In genomic region chr10:24307696-24308476, GRCh38 we compare ENCODE assay signal across 21 cellular contexts.
DNase-seq lines count a peak whose midpoint lies in the region; ATAC-seq and TF ChIP-seq lines count a peak whose summit lies in the region.
"Had no signal": no experiment of that assay in that cellular context is flagged by ENCODE, and none has a peak within 500 bp of the region (broad histone marks: within the 10 kb centered on the region; RNA-seq: fewer than 3 reads in every experiment).

No MANE protein-coding gene starts in this region.

- H3K9me3 ChIP-seq in SK-N-SH (no peaks in the 10 kb centered on the region), endodermal cell (ENCODE audit: control insufficient read depth, low read length) (no peaks in the 10 kb centered on the region), gastrocnemius medialis (no peaks in the 10 kb centered on the region), GM23248 (ENCODE audit: low read depth) (no peaks in the 10 kb centered on the region)

- TF ChIP-seq POLR2A in gastrocnemius medialis (IDR thresholded peaks at IDR 0.05), result no peak

- H3K4me2 ChIP-seq in SK-N-SH (no peak overlapping the region), GM23248 (ENCODE audit: unreplicated experiment) (no peak overlapping the region)

- POLR2A ChIA-PET in SK-N-SH (lab: Yijun Ruan, JAX), result no interaction called here

- H4K20me1 ChIP-seq in SK-N-SH (ENCODE audit: insufficient read depth), result no peaks in the 10 kb centered on the region
- no peaks in the 10 kb centered on the region for H4K20me1 ChIP-seq in GM23248 (ENCODE audit: insufficient read depth)

- CTCF ChIA-PET in SK-N-SH (lab: Yijun Ruan, JAX), result interaction anchor here (0.9 to 1.4 kb wide), 5 partner anchors 11 to 18 kb away, joined by 3 to 5 read pairs (median 3); no protein-coding TSS in a partner anchor

- 71% methylated on average over 11 of the region's 11 CpGs for WGBS in SK-N-SH (ENCODE audit: low lambda C conversion rate)
- whole genome bisulfite sequencing in endodermal cell (ENCODE audit: insufficient coverage in 1 of 2, insufficient read length in 1 of 2), 2 experiments, result 96 to 97% methylated on average over 4 to 11 of the region's 11 CpGs
- WGBS in GM23248 (ENCODE audit: low coverage in 1 of 2, low lambda C conversion rate in 2 of 2, missing lambda C conversion rate in 2 of 2), 2 experiments, result 65 to 67% methylated on average over 11 of the region's 11 CpGs

- no peak for TF ChIP-seq CTCF in SK-N-SH (IDR thresholded peaks at IDR 0.05)
- no peak for TF ChIP-seq CTCF in endodermal cell (conservative IDR thresholded peaks at IDR 0.05)
- no peak for TF ChIP-seq CTCF in gastrocnemius medialis (IDR thresholded peaks at IDR 0.05 in 4 of 5, conservative IDR thresholded peaks at IDR 0.05 in 1 of 5)
- no peak for TF ChIP-seq CTCF in CD14-positive monocyte (IDR thresholded peaks at IDR 0.05)

- H3K27ac Mint-ChIP-seq in endodermal cell (no peak overlapping the region), CD14-positive monocyte (no peak overlapping the region)
- H3K27ac Mint-ChIP-seq: activated naive CD4-positive, alpha-beta T cell treated with anti-CD3 and anti-CD28 coated beads, Interleukin-2, amount 10 ng/mL, durations not matched to agents 7 days and 5 days had no signal

- H3K9ac ChIP-seq in SK-N-SH, result no peak overlapping the region
- H3K9ac ChIP-seq in endodermal cell (ENCODE audit: extremely low read depth, low read length, poor library complexity, severe bottlenecking), result no peak overlapping the region
- H3K9ac ChIP-seq in GM23248, result no peak overlapping the region

- H3K27ac ChIP-seq in SK-N-SH (ENCODE audit: low read depth in 2 of 2, low read length in 1 of 2), result peak overlapping the region in 1 of 2 experiments; percentile 54; a peak in 1 of 4 replicates
- H3K27ac ChIP-seq in endodermal cell (ENCODE audit: low read depth, low read length), result peak overlapping the region; percentile 90
- peak overlapping the region; percentile 88 to 96 (median 95) for H3K27ac ChIP-seq in gastrocnemius medialis
- H3K27ac ChIP-seq in GM23248, result no peak overlapping the region

- TF ChIP-seq EP300 in SK-N-SH (IDR thresholded peaks at IDR 0.05; ENCODE audit: borderline replicate concordance in 1 of 2, low read depth in 1 of 2, low read length in 1 of 2), result no peak

- H3K9me2 ChIP-seq in SK-N-SH, result no peaks in the 10 kb centered on the region
- H3K9me2 ChIP-seq in GM23248 (ENCODE audit: insufficient read depth), result peaks cover 8% of the 10 kb centered on the region; the same call in 1 of the 2 replicates

- H3K27me3 ChIP-seq in SK-N-SH (ENCODE audit: insufficient read depth) (no peaks in the 10 kb centered on the region), endodermal cell (ENCODE audit: control insufficient read depth, insufficient read depth, low read length, poor library complexity, severe bottlenecking) (no peaks in the 10 kb centered on the region), gastrocnemius medialis (no peaks in the 10 kb centered on the region), GM23248 (replicated peaks; ENCODE audit: insufficient read depth) (0 out of 2 replicates have a peak, but pooled peaks cover 8% of the 10 kb centered on the region)

- TF ChIP-seq RAD21 in SK-N-SH (IDR thresholded peaks at IDR 0.05; ENCODE audit: low read length), result no peak

- intact Hi-C loops in gastrocnemius medialis (cut with DNase I; ENCODE audit: low total_unique reads) (loop anchor here (2.0 to 5.0 kb wide), 4 partner anchors 51 to 159 kb away; no protein-coding TSS in a partner anchor), CD14-positive monocyte (cut with micrococcal nuclease) (no loop called here)

- H3K79me2 ChIP-seq in SK-N-SH (ENCODE audit: insufficient read depth) (no peaks in the 10 kb centered on the region), GM23248 (ENCODE audit: insufficient read depth) (no peaks in the 10 kb centered on the region)

- DNase-seq in SK-N-SH (no peak), endodermal cell (no peak), iris pigment epithelial cell (ENCODE audit: low read depth) (peak; percentile 35), gastrocnemius medialis (no peak), CD14-positive monocyte (ENCODE audit: low spot score) (no peak), GM23248 (no peak)
- no peak for DNase-seq in activated CD4-positive, alpha-beta T cell treated with anti-CD3 and anti-CD28 coated beads for 48 hours
- no peak for DNase-seq in central memory CD4-positive, alpha-beta T cell
- DNase-seq: ACHN; activated naive CD4-positive, alpha-beta T cell treated with anti-CD3 and anti-CD28 coated beads, Interleukin-2, amount 10 ng/mL, durations not matched to agents 7 days and 5 days; activated T-cell treated with anti-CD3 and anti-CD28 coated beads, Interleukin-2, amount 50 U/mL, for 48 hours; aorta; foreskin fibroblast; KG1; NCI-H187 treated with DMSO at 0.1 percent for 48 hours; NCI-H446 treated with DMSO at 0.1 percent for 48 hours; stimulated activated CD8-positive, alpha-beta memory T cell treated with anti-CD3 and anti-CD28 coated beads, Interleukin-4, amount 100 ng/mL, for 48 hours; T1000 had no signal

- H3F3A ChIP-seq in SK-N-SH (replicated peaks; ENCODE audit: insufficient read depth) (no peaks in the 10 kb centered on the region), GM23248 (ENCODE audit: insufficient read depth) (no peaks in the 10 kb centered on the region)

- H3K4me1 ChIP-seq in SK-N-SH (ENCODE audit: control insufficient read depth in 1 of 2, insufficient read depth in 2 of 2, low read depth in 1 of 2, low read length in 1 of 2) (peaks cover 4 to 11% of the 10 kb centered on the region in 2 experiments; a peak in 2 of 4 replicates), endodermal cell (ENCODE audit: control insufficient read depth, insufficient read depth, low read length) (no peaks in the 10 kb centered on the region), gastrocnemius medialis (peaks cover 74 to 77% of the 10 kb centered on the region in 2 donors), GM23248 (ENCODE audit: insufficient read depth) (no peaks in the 10 kb centered on the region)

- H3K4me3 ChIP-seq in SK-N-SH (ENCODE audit: low read depth in 2 of 2, low read length in 1 of 2) (no peak overlapping the region), endodermal cell (ENCODE audit: low read length) (no peak overlapping the region), gastrocnemius medialis (no peak overlapping the region), GM23248 (no peak overlapping the region)

- in situ Hi-C loops in gastrocnemius medialis (cut with MboI; ENCODE audit: low sequenced_read_pairs in 4 of 4) (no loop called here), GM23248 (cut with MboI) (no loop called here)

- H3K4me1 Mint-ChIP-seq in endodermal cell (peaks cover 11% of the 10 kb centered on the region), CD14-positive monocyte (no peaks in the 10 kb centered on the region)
- H3K4me1 Mint-ChIP-seq: activated naive CD4-positive, alpha-beta T cell treated with anti-CD3 and anti-CD28 coated beads, Interleukin-2, amount 10 ng/mL, durations not matched to agents 7 days and 5 days had no signal

- H3K4me3 Mint-ChIP-seq in endodermal cell (no peak overlapping the region), CD14-positive monocyte (no peak overlapping the region)
- H3K4me3 Mint-ChIP-seq: activated naive CD4-positive, alpha-beta T cell treated with anti-CD3 and anti-CD28 coated beads, Interleukin-2, amount 10 ng/mL, durations not matched to agents 7 days and 5 days had no signal

- no peaks in the 10 kb centered on the region for H3K27me3 Mint-ChIP-seq in endodermal cell (ENCODE audit: insufficient read depth)
- H3K27me3 Mint-ChIP-seq in CD14-positive monocyte (ENCODE audit: low read depth in 3 of 3), result peaks cover 0 to 2% (median 2%) of the 10 kb centered on the region in 3 donors
- H3K27me3 Mint-ChIP-seq: activated naive CD4-positive, alpha-beta T cell treated with anti-CD3 and anti-CD28 coated beads, Interleukin-2, amount 10 ng/mL, durations not matched to agents 7 days and 5 days had no signal

- H3K9me3 Mint-ChIP-seq in endodermal cell (no peaks in the 10 kb centered on the region), CD14-positive monocyte (peaks cover 0 to 19% (median 5%) of the 10 kb centered on the region in 7 donors)
- H3K9me3 Mint-ChIP-seq: activated naive CD4-positive, alpha-beta T cell treated with anti-CD3 and anti-CD28 coated beads, Interleukin-2, amount 10 ng/mL, durations not matched to agents 7 days and 5 days had no signal

- H3K36me3 Mint-ChIP-seq in endodermal cell (ENCODE audit: low read depth), result peaks cover 5% of the 10 kb centered on the region
- H3K36me3 Mint-ChIP-seq in CD14-positive monocyte, result no peaks in the 10 kb centered on the region
- H3K36me3 Mint-ChIP-seq: activated naive CD4-positive, alpha-beta T cell treated with anti-CD3 and anti-CD28 coated beads, Interleukin-2, amount 10 ng/mL, durations not matched to agents 7 days and 5 days had no signal

- H3K36me3 ChIP-seq in SK-N-SH (replicated peaks in 1 of 2; ENCODE audit: control insufficient read depth in 1 of 2, insufficient read depth in 2 of 2, low read length in 1 of 2), result no peaks in the 10 kb centered on the region
- H3K36me3 ChIP-seq in endodermal cell (ENCODE audit: control insufficient read depth, insufficient read depth, low read length), result no peaks in the 10 kb centered on the region
- H3K36me3 ChIP-seq in gastrocnemius medialis, result no peaks in the 10 kb centered on the region
- no peaks in the 10 kb centered on the region for H3K36me3 ChIP-seq in GM23248 (ENCODE audit: low read depth)

- no peak for ATAC-seq in gastrocnemius medialis
- ATAC-seq: activated CD4-positive, CD25-positive, alpha-beta regulatory T cell treated with anti-CD3 and anti-CD28 coated beads, Interleukin-2, amount 50 U/mL, for 24 hours; HCT116; Panc1 had no signal

- H2AFZ ChIP-seq in SK-N-SH (ENCODE audit: low read depth) (no peak overlapping the region), GM23248 (no peak overlapping the region)

TF ChIP-seq in SK-N-SH, 30 proteins besides CTCF, POLR2A, EP300 and RAD21:
- 0 out of 2 replicates have a peak, but pooled peaks have one; percentile 10 for TF ChIP-seq MAX (IDR thresholded peaks at IDR 0.05; ENCODE audit: low read depth)
- peak; percentile 59 for TF ChIP-seq TCF12 (IDR thresholded peaks at IDR 0.05)
- TF ChIP-seq FOXM1 (IDR thresholded peaks at IDR 0.05; ENCODE audit: low read depth), result no peak
TF ChIP-seq in SK-N-SH: peak in this region for 2.
